1 cellular context compared by ENCODE assay signal in the genomic region with DNA sequence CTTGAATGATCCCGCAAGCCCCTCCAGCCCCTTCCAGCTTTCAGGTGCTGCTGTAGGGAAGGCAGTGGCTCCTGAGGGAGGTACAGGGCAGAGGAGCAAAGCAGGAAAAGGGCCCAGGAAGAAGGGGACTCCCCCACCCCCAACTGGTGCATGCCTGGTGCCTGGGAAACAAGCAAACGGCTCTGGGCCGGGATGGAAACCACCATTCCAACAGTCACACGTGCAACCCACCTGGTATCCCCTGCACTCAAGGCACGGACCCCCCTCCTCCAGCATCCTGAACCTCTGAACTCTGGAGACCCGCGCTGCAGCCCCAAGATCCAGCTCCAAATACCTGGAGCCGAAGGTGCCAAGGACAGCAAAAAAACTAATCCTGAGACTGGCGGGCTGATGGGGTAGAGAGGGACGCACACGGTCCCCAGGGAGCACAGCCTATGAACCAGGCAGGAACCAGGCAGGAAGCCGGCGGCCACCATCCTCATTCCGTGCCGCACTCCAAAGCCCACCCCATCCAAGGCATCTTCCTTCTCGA.
TF ChIP-seq lines count a peak whose summit lies in the region.

No MANE protein-coding gene starts in this region.

TF ChIP-seq in IMR-90, 13 proteins besides CTCF, POLR2A, EP300 and RAD21:
- TF ChIP-seq MXI1 (IDR thresholded peaks at IDR 0.05; ENCODE audit: borderline replicate concordance, low read depth, low read length) (no peak), RCOR1 (IDR thresholded peaks at IDR 0.05; ENCODE audit: insufficient replicate concordance, low read length) (no peak), MAFK (IDR thresholded peaks at IDR 0.05; ENCODE audit: low read depth, low read length) (no peak)
